10 cellular contexts compared by ENCODE assay signal in genomic region chr6:41602422-41602743, GRCh38. TPM values are rescaled to one million over a fixed set of nuclear protein-coding genes. Genes with fewer than 3 reads are reported as not detected.
DNase-seq lines count a peak whose midpoint lies in the region; ATAC-seq and TF ChIP-seq lines count a peak whose summit lies in the region.
"Had no signal": no experiment of that assay in that cellular context is flagged by ENCODE, and none has a peak within 500 bp of the region (broad histone marks: within the 10 kb centered on the region; RNA-seq: fewer than 3 reads in every experiment).

No MANE protein-coding gene starts in this region.

- WGBS in esophagus muscularis mucosa: 74% methylated on average over 4 of the region's 4 CpGs

- no peaks in the 10 kb centered on the region for H3K27me3 ChIP-seq in esophagus muscularis mucosa

- peak overlapping the region in 3 of 4 donors; percentile 9 to 53 (median 38) for H3K27ac ChIP-seq in esophagus muscularis mucosa (replicated peaks in 1 of 4)
- H3K27ac ChIP-seq: parathyroid adenoma, skin epidermis had no signal

- H3K27ac Mint-ChIP-seq in Calu3 (ENCODE audit: unreplicated experiment) (peak overlapping the region; percentile 44), CD14-positive monocyte (no peak overlapping the region)
- peak overlapping the region; percentile 34 for H3K27ac Mint-ChIP-seq in stimulated activated effector memory CD8-positive, alpha-beta T cell treated with anti-CD3 and anti-CD28 coated beads, Interleukin-12 subunit alpha, Interleukin-12 subunit beta, amount 100 ng/mL, for 72 hours
- H3K27ac Mint-ChIP-seq: activated naive CD4-positive, alpha-beta T cell treated with anti-CD3 and anti-CD28 coated beads, Interleukin-2, amount 50 U/mL, for 24 hours had no signal

- no peak overlapping the region for H3K4me3 Mint-ChIP-seq in Calu3 (ENCODE audit: low read depth, unreplicated experiment)
- H3K4me3 Mint-ChIP-seq in stimulated activated effector memory CD8-positive, alpha-beta T cell treated with anti-CD3 and anti-CD28 coated beads, Interleukin-12 subunit alpha, Interleukin-12 subunit beta, amount 100 ng/mL, for 72 hours: no peak overlapping the region
- H3K4me3 Mint-ChIP-seq in CD14-positive monocyte: no peak overlapping the region
- H3K4me3 Mint-ChIP-seq: activated naive CD4-positive, alpha-beta T cell treated with anti-CD3 and anti-CD28 coated beads, Interleukin-2, amount 50 U/mL, for 24 hours had no signal

- no peak overlapping the region for H3K4me3 ChIP-seq in esophagus muscularis mucosa
- H3K4me3 ChIP-seq: skin epidermis had no signal

- peaks cover 47% of the 10 kb centered on the region for H3K36me3 Mint-ChIP-seq in Calu3 (ENCODE audit: insufficient read depth, unreplicated experiment)
- H3K36me3 Mint-ChIP-seq in stimulated activated effector memory CD8-positive, alpha-beta T cell treated with anti-CD3 and anti-CD28 coated beads, Interleukin-12 subunit alpha, Interleukin-12 subunit beta, amount 100 ng/mL, for 72 hours: peaks cover 12% of the 10 kb centered on the region
- peaks cover 5 to 22% of the 10 kb centered on the region in 2 donors for H3K36me3 Mint-ChIP-seq in CD14-positive monocyte
- H3K36me3 Mint-ChIP-seq: activated naive CD4-positive, alpha-beta T cell treated with anti-CD3 and anti-CD28 coated beads, Interleukin-2, amount 50 U/mL, for 24 hours had no signal

- H3K36me3 ChIP-seq in esophagus muscularis mucosa: peaks cover 4 to 30% (median 24%) of the 10 kb centered on the region in 4 donors

- H3K9me3 Mint-ChIP-seq in Calu3 (ENCODE audit: low read depth, unreplicated experiment): no peaks in the 10 kb centered on the region
- H3K9me3 Mint-ChIP-seq in stimulated activated effector memory CD8-positive, alpha-beta T cell treated with anti-CD3 and anti-CD28 coated beads, Interleukin-12 subunit alpha, Interleukin-12 subunit beta, amount 100 ng/mL, for 72 hours: no peaks in the 10 kb centered on the region
- no peaks in the 10 kb centered on the region for H3K9me3 Mint-ChIP-seq in CD14-positive monocyte
- H3K9me3 Mint-ChIP-seq: activated naive CD4-positive, alpha-beta T cell treated with anti-CD3 and anti-CD28 coated beads, Interleukin-2, amount 50 U/mL, for 24 hours had no signal

- intact Hi-C loops in Calu3 (cut with micrococcal nuclease; ENCODE audit: unreplicated experiment): loop anchor here (5.0 kb wide), 1 partner anchor 175 kb away; the partner anchor contains the start of gene FRS3
- intact Hi-C loops in esophagus muscularis mucosa (cut with DNase I): no loop called here
- intact Hi-C loops in CD14-positive monocyte (cut with micrococcal nuclease): loop anchor here (5.0 to 10.0 kb wide), 3 partner anchors 80 to 172 kb away; partner anchors contain the start of gene FRS3 (in 1 of the 2)

- TF ChIP-seq POLR2A in esophagus muscularis mucosa (IDR thresholded peaks at IDR 0.05; ENCODE audit: low read depth): no peak

- CTCF ChIA-PET in Calu3 (lab: Charles Lee): interaction anchor here (0.7 to 2.7 kb wide), 7 partner anchors 66 to 234 kb away, joined by 3 to 18 read pairs (median 5); no protein-coding TSS in a partner anchor

- H3K27me3 Mint-ChIP-seq in Calu3 (ENCODE audit: unreplicated experiment) (peaks cover 21% of the 10 kb centered on the region), CD14-positive monocyte (ENCODE audit: low read depth in 3 of 3) (peaks cover 1 to 8% (median 6%) of the 10 kb centered on the region in 3 donors)
- H3K27me3 Mint-ChIP-seq: activated naive CD4-positive, alpha-beta T cell treated with anti-CD3 and anti-CD28 coated beads, Interleukin-2, amount 50 U/mL, for 24 hours had no signal

- no TSS peak for BruUV-seq in Calu3 (replicated peaks; lab: Mats Ljungman, UMichigan)

- no peak for TF ChIP-seq EP300 in esophagus muscularis mucosa (IDR thresholded peaks at IDR 0.05)

- no peaks in the 10 kb centered on the region for H3K9me3 ChIP-seq in esophagus muscularis mucosa

- ATAC-seq in stimulated activated effector memory CD8-positive, alpha-beta T cell treated with anti-CD3 and anti-CD28 coated beads, Interleukin-12 subunit alpha, Interleukin-12 subunit beta, amount 100 ng/mL, for 72 hours: no peak

- no peak for DNase-seq in Calu3
- peak; percentile 71 for DNase-seq in NCI-H69 (lab: John Stamatoyannopoulos, UW)
- no peak for DNase-seq in esophagus muscularis mucosa (ENCODE audit: extremely low spot score)
- DNase-seq in stimulated activated effector memory CD8-positive, alpha-beta T cell treated with anti-CD3 and anti-CD28 coated beads, Interleukin-12 subunit alpha, Interleukin-12 subunit beta, amount 100 ng/mL, for 72 hours (ENCODE audit: low spot score in 2 of 2): no peak
- no peak for DNase-seq in CD14-positive monocyte (ENCODE audit: low spot score)
- DNase-seq in mucosa of gallbladder (ENCODE audit: low spot score): no peak
- no peak for DNase-seq in NCI-H1694 (lab: John Stamatoyannopoulos, UW)

- TF ChIP-seq CTCF in Calu3 (IDR thresholded peaks at IDR 0.05; ENCODE audit: unreplicated experiment) (no peak), esophagus muscularis mucosa (IDR thresholded peaks at IDR 0.05) (no peak), CD14-positive monocyte (IDR thresholded peaks at IDR 0.05) (no peak)

- H3K4me1 ChIP-seq in esophagus muscularis mucosa: peaks cover 3 to 20% (median 17%) of the 10 kb centered on the region in 4 donors

- peaks cover 8% of the 10 kb centered on the region for H3K4me1 Mint-ChIP-seq in Calu3 (ENCODE audit: low read depth, unreplicated experiment)
- peaks cover 10% of the 10 kb centered on the region for H3K4me1 Mint-ChIP-seq in stimulated activated effector memory CD8-positive, alpha-beta T cell treated with anti-CD3 and anti-CD28 coated beads, Interleukin-12 subunit alpha, Interleukin-12 subunit beta, amount 100 ng/mL, for 72 hours
- H3K4me1 Mint-ChIP-seq in CD14-positive monocyte: peaks cover 13% of the 10 kb centered on the region

RNA-seq across cellular contexts. Expression of gene MDFI, which starts 35.9 kb away (rescaled TPM):
- total RNA-seq in Calu3 (2022) (19.7 and 23.9 TPM in 2 replicates), esophagus muscularis mucosa (1 to 10 TPM in 3 of 4 donors, under 1 TPM in 1; 0.83 to 4.6 (median 3.5) TPM), mucosa of gallbladder (7.3 TPM)
- polyA plus RNA-seq in CD14-positive monocyte: not detected

RNA-seq across cellular contexts. Expression of gene FOXP4, which starts 56.2 kb away (rescaled TPM):
- total RNA-seq in Calu3 (2022) (47.8 and 50.9 TPM in 2 replicates), esophagus muscularis mucosa (10 to 100 TPM; 10.8 to 30.7 (median 17.7) TPM), mucosa of gallbladder (66.5 TPM)
- under 1 TPM; 0.62 to 0.65 TPM for polyA plus RNA-seq in CD14-positive monocyte

Comparison
In these comparisons a context has a peak if more than half of its experiments do, and no peak if none do; other contexts are left out.
1. H3K27ac Mint-ChIP-seq: peak in Calu3 (single experiment) and stimulated activated effector memory CD8-positive, alpha-beta T cell treated with anti-CD3 and anti-CD28 coated beads, Interleukin-12 subunit alpha, Interleukin-12 subunit beta, amount 100 ng/mL, for 72 hours (single experiment); none in CD14-positive monocyte (0 of 7).